ENCODE assay signal across 12 cellular contexts in the genomic region with DNA sequence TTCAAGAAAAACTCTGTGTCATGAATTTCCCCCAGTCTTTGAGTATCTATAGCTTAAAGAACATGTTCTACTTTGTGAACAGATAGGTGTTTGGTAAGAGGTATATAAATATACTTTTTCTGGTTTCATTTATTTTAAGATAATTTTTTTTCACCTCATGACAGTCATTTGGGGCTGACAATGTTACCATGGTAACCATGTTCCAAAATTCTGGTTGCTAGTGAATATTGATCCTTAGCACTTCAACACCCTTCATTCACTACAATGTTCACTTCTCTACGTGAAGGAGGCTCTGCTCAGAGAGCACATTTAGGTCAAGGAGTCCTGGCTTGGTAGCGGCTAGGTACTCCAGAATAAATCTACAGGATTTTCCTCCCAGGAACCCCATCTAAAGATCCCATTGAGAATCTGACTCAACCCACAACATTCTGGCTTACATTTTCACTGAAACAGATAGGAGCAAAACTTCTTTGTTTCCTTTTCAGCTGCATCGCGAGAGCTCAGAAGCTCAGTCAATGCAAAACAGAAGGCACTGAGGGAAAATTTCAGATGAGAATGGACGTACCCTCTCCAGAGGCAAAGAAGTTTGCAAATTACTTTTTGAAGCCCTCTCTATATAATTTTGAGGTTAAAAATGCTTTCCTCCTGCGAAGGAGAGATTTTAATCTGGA.
DNase-seq lines count a peak whose midpoint lies in the region; ATAC-seq, FAIRE-seq and TF ChIP-seq lines count a peak whose summit lies in the region.
"Had no signal": no experiment of that assay in that cellular context is flagged by ENCODE, and none has a peak within 500 bp of the region (broad histone marks: within the 10 kb centered on the region; RNA-seq: fewer than 3 reads in every experiment).

No MANE protein-coding gene starts in this region.

- TF ChIP-seq POLR2A in endothelial cell of umbilical vein (IDR thresholded peaks at IDR 0.05; ENCODE audit: low read depth, low read length): no peak

- POLR2A ChIA-PET in Caco-2 (lab: Charles Lee) (interaction anchor here (0.7 to 0.8 kb wide), 3 partner anchors 20 to 119 kb away, joined by 3 to 4 read pairs (median 3); no protein-coding TSS in a partner anchor), Panc1 (lab: Charles Lee) (interaction anchor here (0.6 kb wide), 1 partner anchor 84 kb away, joined by 5 read pairs; no protein-coding TSS in a partner anchor), endothelial cell of umbilical vein (lab: Charles Lee) (no interaction called here)

- H3K27me3 Mint-ChIP-seq in Caco-2 (ENCODE audit: insufficient read depth, unreplicated experiment): no peaks in the 10 kb centered on the region

- BruUV-seq in Caco-2 (replicated peaks; lab: Mats Ljungman, UMichigan): no TSS peak
- no TSS peak for BruUV-seq in Panc1 (replicated peaks; lab: Mats Ljungman, UMichigan)
- no TSS peak for BruUV-seq in endothelial cell of umbilical vein (replicated peaks; lab: Mats Ljungman, UMichigan)

- in situ Hi-C loops in Panc1 (cut with HindIII; ENCODE audit: low pct_unique_long_range_greater_than_20kb, low sequenced_read_pairs): no loop called here
- in situ Hi-C loops in KBM-7 (cut with MboI; ENCODE audit: low pct_unique_long_range_greater_than_20kb, low sequenced_read_pairs): no loop called here

- dilution Hi-C loops in endothelial cell of umbilical vein (cut with MboI; ENCODE audit: extremely low pct_ligation_motif_present, low sequenced_read_pairs): no loop called here

- no peaks in the 10 kb centered on the region for H3K9me3 Mint-ChIP-seq in Caco-2 (ENCODE audit: unreplicated experiment)

- peak overlapping the region; percentile 16 for H3K4me2 ChIP-seq in endothelial cell of umbilical vein (ENCODE audit: insufficient read depth, low read length)

- H3K9me3 ChIP-seq in Caco-2: no peaks in the 10 kb centered on the region
- no peaks in the 10 kb centered on the region for H3K9me3 ChIP-seq in Panc1 (ENCODE audit: control insufficient read depth, insufficient read depth, low read depth, low read length)
- H3K9me3 ChIP-seq in endothelial cell of umbilical vein (replicated peaks; ENCODE audit: control insufficient read depth, insufficient read depth, low read length): no peaks in the 10 kb centered on the region
- H3K9me3 ChIP-seq: esophagus squamous epithelium, mucosa of descending colon had no signal

- H3K79me2 ChIP-seq in endothelial cell of umbilical vein (ENCODE audit: control insufficient read depth, insufficient read depth, low read length): no peaks in the 10 kb centered on the region

- H3K4me3 ChIP-seq in Caco-2 (ENCODE audit: low read depth, low read length) (no peak overlapping the region), Panc1 (ENCODE audit: low read depth in 2 of 2, low read length in 2 of 2) (no peak overlapping the region), endothelial cell of umbilical vein (replicated peaks in 1 of 3; ENCODE audit: insufficient read depth in 1 of 3, low read depth in 1 of 3, low read length in 3 of 3) (no peak overlapping the region)
- H3K4me3 ChIP-seq: esophagus squamous epithelium, mucosa of descending colon had no signal

- H3K4me1 ChIP-seq in Caco-2 (peaks cover 61% of the 10 kb centered on the region), Panc1 (ENCODE audit: control insufficient read depth, insufficient read depth, low read length) (peaks cover 25% of the 10 kb centered on the region), endothelial cell of umbilical vein (ENCODE audit: control insufficient read depth, extremely low read depth, insufficient read depth, low read length) (peaks cover 15% of the 10 kb centered on the region)

- peak overlapping the region; percentile 90 for H3K27ac Mint-ChIP-seq in Caco-2 (ENCODE audit: unreplicated experiment)

- DNase-seq in Caco-2 (no peak), Panc1 (ENCODE audit: low read depth, low spot score) (no peak), endothelial cell of umbilical vein (ENCODE audit: low read depth, low spot score) (no peak), posterior vena cava (ENCODE audit: low spot score) (peak; percentile 14), D341Med (ENCODE audit: low spot score) (no peak), KBM-7 (no peak), mucosa of gallbladder (ENCODE audit: low spot score) (no peak)
- DNase-seq: esophagus squamous epithelium, mucosa of descending colon, NCI-H1092 had no signal

- H3K36me3 ChIP-seq in Caco-2 (ENCODE audit: control insufficient read depth, insufficient read depth, low read length) (no peaks in the 10 kb centered on the region), Panc1 (ENCODE audit: control insufficient read depth, insufficient read depth, low read length) (no peaks in the 10 kb centered on the region), endothelial cell of umbilical vein (ENCODE audit: control insufficient read depth in 2 of 2, extremely low read depth in 1 of 2, insufficient read depth in 2 of 2, low read length in 2 of 2) (no peaks in the 10 kb centered on the region)
- H3K36me3 ChIP-seq: esophagus squamous epithelium had no signal

- CTCF ChIA-PET in Caco-2 (lab: Charles Lee) (interaction anchor here (0.7 to 1.5 kb wide), 4 partner anchors 17 to 134 kb away, joined by 3 to 4 read pairs (median 3); partner anchors contain the start of gene NEMF), Panc1 (lab: Charles Lee) (no interaction called here), endothelial cell of umbilical vein (lab: Charles Lee) (interaction anchor here (1.0 to 3.4 kb wide), 4 partner anchors 13 to 121 kb away, joined by 3 to 11 read pairs (median 3); no protein-coding TSS in a partner anchor)

- peak overlapping the region; percentile 62 for H2AFZ ChIP-seq in endothelial cell of umbilical vein (ENCODE audit: low read depth, low read length)

- peaks cover 46% of the 10 kb centered on the region for H3K4me1 Mint-ChIP-seq in Caco-2 (ENCODE audit: low read depth, unreplicated experiment)

- no peaks in the 10 kb centered on the region for H3K9me1 ChIP-seq in endothelial cell of umbilical vein (replicated peaks; ENCODE audit: control insufficient read depth, extremely low read depth, insufficient read depth, low read length)

- H3K27ac ChIP-seq in Panc1 (ENCODE audit: low read length) (peak overlapping the region; percentile 82), endothelial cell of umbilical vein (ENCODE audit: insufficient read depth, low read depth, low read length) (peak overlapping the region; percentile 30)
- H3K27ac ChIP-seq: VCaP had no signal

- H3K36me3 Mint-ChIP-seq in Caco-2 (ENCODE audit: insufficient read depth, unreplicated experiment): peaks cover 9% of the 10 kb centered on the region

- H3K27me3 ChIP-seq in Caco-2 (replicated peaks; ENCODE audit: control insufficient read depth, insufficient read depth, low read length) (no peaks in the 10 kb centered on the region), Panc1 (ENCODE audit: control insufficient read depth, insufficient read depth, low read length) (no peaks in the 10 kb centered on the region), endothelial cell of umbilical vein (ENCODE audit: control insufficient read depth in 2 of 2, insufficient read depth in 2 of 2, low read length in 2 of 2) (no peaks in the 10 kb centered on the region)
- H3K27me3 ChIP-seq: esophagus squamous epithelium had no signal

- intact Hi-C loops in Caco-2 (cut with micrococcal nuclease; ENCODE audit: unreplicated experiment): loop anchor here (1.0 kb wide), 3 partner anchors 13 to 94 kb away; no protein-coding TSS in a partner anchor
- intact Hi-C loops in Panc1 (cut with micrococcal nuclease; ENCODE audit: unreplicated experiment): no loop called here
- intact Hi-C loops in endothelial cell of umbilical vein (cut with micrococcal nuclease): no loop called here
- intact Hi-C loops in posterior vena cava (cut with DNase I): no loop called here

- H3K4me3 Mint-ChIP-seq in Caco-2 (ENCODE audit: unreplicated experiment): peak overlapping the region; percentile 47

- TF ChIP-seq CTCF in Caco-2 (IDR thresholded peaks at IDR 0.05; ENCODE audit: insufficient read depth in 1 of 2, low read depth in 1 of 2, low read length in 1 of 2, severe bottlenecking in 1 of 2, unreplicated experiment in 1 of 2) (no peak), Panc1 (IDR thresholded peaks at IDR 0.05) (no peak), endothelial cell of umbilical vein (IDR thresholded peaks at IDR 0.05; ENCODE audit: extremely low read depth in 1 of 2, insufficient read depth in 1 of 2, low read depth in 1 of 2, low read length in 2 of 2) (no peak)

- no peaks in the 10 kb centered on the region for H4K20me1 ChIP-seq in endothelial cell of umbilical vein (replicated peaks; ENCODE audit: control insufficient read depth, extremely low read depth, insufficient read depth, low read length)

- no peak overlapping the region for H3K9ac ChIP-seq in endothelial cell of umbilical vein (replicated peaks; ENCODE audit: extremely low read depth, insufficient read depth, low read length)

- no peak for FAIRE-seq in endothelial cell of umbilical vein (lab: Jason Lieb, UNC)

- no peak; the same call in 1 of the 2 replicates for ATAC-seq in Panc1
- ATAC-seq in GM18517 (IDR thresholded peaks at IDR 0.05; ENCODE audit: unreplicated experiment): no peak

TF ChIP-seq in endothelial cell of umbilical vein, 7 proteins besides CTCF, POLR2A, EP300 and RAD21:
- TF ChIP-seq EZH2 (IDR thresholded peaks at IDR 0.05; ENCODE audit: borderline replicate concordance, low read depth, low read length, severe bottlenecking) (no peak), MAX (IDR thresholded peaks at IDR 0.05; ENCODE audit: insufficient read depth, insufficient read length) (no peak), FOS (IDR thresholded peaks at IDR 0.05; ENCODE audit: borderline replicate concordance, insufficient read depth, low read length) (no peak), MYC (IDR thresholded peaks at IDR 0.05; ENCODE audit: low read depth, low read length) (no peak), GATA2 (IDR thresholded peaks at IDR 0.05; ENCODE audit: insufficient read depth, insufficient read length, low read depth, low read length) (no peak), POLR2AphosphoS5 (IDR thresholded peaks at IDR 0.05; ENCODE audit: insufficient read depth, low read depth, low read length) (no peak), JUN (IDR thresholded peaks at IDR 0.05; ENCODE audit: borderline replicate concordance, insufficient read depth, insufficient read length, low read depth) (no peak)
